12 cellular contexts compared by ENCODE assay signal in the genomic region with DNA sequence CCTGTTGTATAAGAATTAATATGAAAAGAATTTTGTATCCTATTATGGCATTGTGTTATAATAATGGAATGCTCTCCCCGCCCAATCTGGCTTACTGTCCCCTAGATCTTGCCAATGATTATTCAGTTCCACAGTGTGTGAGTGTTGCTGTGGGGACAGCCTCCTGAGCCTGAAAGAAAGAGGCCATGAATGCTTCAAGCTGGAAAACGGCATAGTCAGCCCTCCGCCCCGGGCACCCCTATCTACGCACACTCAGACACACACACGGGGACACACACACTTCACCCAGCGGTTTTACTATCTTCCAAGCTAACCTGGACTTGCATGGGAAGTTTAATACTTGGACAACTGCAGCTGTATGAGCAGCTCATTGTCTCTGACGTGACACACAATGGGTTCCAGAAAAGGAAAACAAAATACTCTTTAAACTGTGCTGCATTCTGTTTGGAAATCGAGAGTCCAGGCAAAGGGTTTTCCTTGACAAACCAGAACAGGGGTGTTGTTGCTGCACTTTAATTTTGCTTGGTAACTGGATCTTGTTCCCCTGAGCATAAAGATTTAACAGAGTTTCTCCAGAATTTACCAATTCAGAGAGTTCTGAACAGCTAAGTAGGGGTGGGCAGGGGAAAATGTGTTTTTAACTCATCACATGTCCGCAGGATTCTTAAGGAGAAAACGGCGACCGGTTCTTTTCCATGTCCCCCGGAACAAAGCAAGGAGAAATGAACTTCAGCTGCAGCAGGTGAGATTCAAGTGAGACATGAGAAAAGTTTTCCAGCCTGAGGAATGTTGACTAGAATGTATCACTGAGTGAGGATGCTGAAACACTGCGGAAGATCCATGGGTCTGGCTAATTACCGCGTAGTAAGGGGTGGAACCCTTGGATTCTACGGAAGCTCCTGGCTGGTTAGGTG.
DNase-seq lines count a peak whose midpoint lies in the region; ATAC-seq and TF ChIP-seq lines count a peak whose summit lies in the region.
"Had no signal": no experiment of that assay in that cellular context is flagged by ENCODE, and none has a peak within 500 bp of the region (broad histone marks: within the 10 kb centered on the region; RNA-seq: fewer than 3 reads in every experiment).

No MANE protein-coding gene starts in this region.

- peaks cover 43 to 58% of the 10 kb centered on the region in 2 donors for H3K4me1 ChIP-seq in thoracic aorta (ENCODE audit: control insufficient read depth in 1 of 2, low read depth in 2 of 2)

- peak; percentile 45 for ATAC-seq in Right ventricle myocardium superior (ENCODE audit: poor library complexity)
- peak; percentile 27 for ATAC-seq in thoracic aorta (ENCODE audit: insufficient number of reproducible peaks, low FRiP score, low read depth)
- ATAC-seq in activated naive CD8-positive, alpha-beta T cell treated with anti-CD3 and anti-CD28 coated beads, Interleukin-2, amount 50 U/mL, for 24 hours, result no peak
- no peak for ATAC-seq in GM19452 (IDR thresholded peaks at IDR 0.05; ENCODE audit: unreplicated experiment)

- no peak overlapping the region for H3K4me3 Mint-ChIP-seq in neural crest cell
- H3K4me3 Mint-ChIP-seq in activated naive CD8-positive, alpha-beta T cell treated with anti-CD3 and anti-CD28 coated beads, Interleukin-2, amount 50 U/mL, for 24 hours, result no peak overlapping the region
- no peak overlapping the region for H3K4me3 Mint-ChIP-seq in activated naive CD4-positive, alpha-beta T cell treated with anti-CD3 and anti-CD28 coated beads, Interleukin-2, amount 10 ng/mL, durations not matched to agents 7 days and 5 days

- peak overlapping the region; percentile 39 for H3K4me3 ChIP-seq in thoracic aorta
- H3K4me3 ChIP-seq: cardiac muscle cell, hepatocyte had no signal

- TF ChIP-seq CTCF in neural crest cell (conservative IDR thresholded peaks at IDR 0.05) (no peak), thoracic aorta (IDR thresholded peaks at IDR 0.05) (no peak)

- no peaks in the 10 kb centered on the region for H3K9me3 ChIP-seq in thoracic aorta
- H3K9me3 ChIP-seq: neutrophil had no signal

- no peaks in the 10 kb centered on the region for H3K9me3 Mint-ChIP-seq in neural crest cell
- no peaks in the 10 kb centered on the region for H3K9me3 Mint-ChIP-seq in activated naive CD8-positive, alpha-beta T cell treated with anti-CD3 and anti-CD28 coated beads, Interleukin-2, amount 50 U/mL, for 24 hours
- H3K9me3 Mint-ChIP-seq in activated naive CD4-positive, alpha-beta T cell treated with anti-CD3 and anti-CD28 coated beads, Interleukin-2, amount 10 ng/mL, durations not matched to agents 7 days and 5 days, result no peaks in the 10 kb centered on the region

- peak overlapping the region; percentile 78 for H3K27ac Mint-ChIP-seq in neural crest cell (ENCODE audit: unreplicated experiment)
- no peak overlapping the region for H3K27ac Mint-ChIP-seq in activated naive CD8-positive, alpha-beta T cell treated with anti-CD3 and anti-CD28 coated beads, Interleukin-2, amount 50 U/mL, for 24 hours
- no peak overlapping the region for H3K27ac Mint-ChIP-seq in activated naive CD4-positive, alpha-beta T cell treated with anti-CD3 and anti-CD28 coated beads, Interleukin-2, amount 10 ng/mL, durations not matched to agents 7 days and 5 days

- CTCF ChIA-PET in activated naive CD4-positive, alpha-beta T cell treated with anti-CD3 and anti-CD28 coated beads, Interleukin-2, amount 10 ng/mL, durations not matched to agents 7 days and 5 days (lab: Charles Lee), result interaction anchor here (0.6 kb wide), 2 partner anchors 105 to 489 kb away, joined by 3 read pairs; no protein-coding TSS in a partner anchor

- no peaks in the 10 kb centered on the region for H3K27me3 ChIP-seq in thoracic aorta (replicated peaks; ENCODE audit: insufficient read depth)
- H3K27me3 ChIP-seq: cardiac muscle cell, hepatocyte had no signal

- H3K36me3 ChIP-seq in thoracic aorta, result no peaks in the 10 kb centered on the region
- H3K36me3 ChIP-seq: cardiac muscle cell, neutrophil had no signal

- DNase-seq in anterior cingulate cortex (lab: John Stamatoyannopoulos, UW) (peak in 50 of 58 donors; percentile 7 to 87 (median 43)), Right ventricle myocardium superior (peak; percentile 58), neural crest cell (ENCODE audit: low read depth, low spot score) (no peak), thoracic aorta (ENCODE audit: low spot score) (peak; percentile 40), NCI-H187 treated with DMSO at 0.1 percent for 48 hours (lab: John Stamatoyannopoulos, UW) (no peak)
- DNase-seq in activated naive CD8-positive, alpha-beta T cell treated with anti-CD3 and anti-CD28 coated beads, Interleukin-2, amount 50 U/mL, for 24 hours, result no peak
- no peak for DNase-seq in activated naive CD4-positive, alpha-beta T cell treated with anti-CD3 and anti-CD28 coated beads, Interleukin-2, amount 10 ng/mL, durations not matched to agents 7 days and 5 days
- DNase-seq: NCI-H1417 had no signal

- no peaks in the 10 kb centered on the region for H3K36me3 Mint-ChIP-seq in neural crest cell (ENCODE audit: low read depth)
- no peaks in the 10 kb centered on the region for H3K36me3 Mint-ChIP-seq in activated naive CD8-positive, alpha-beta T cell treated with anti-CD3 and anti-CD28 coated beads, Interleukin-2, amount 50 U/mL, for 24 hours (ENCODE audit: low read depth)
- H3K36me3 Mint-ChIP-seq in activated naive CD4-positive, alpha-beta T cell treated with anti-CD3 and anti-CD28 coated beads, Interleukin-2, amount 10 ng/mL, durations not matched to agents 7 days and 5 days, result peaks cover 2% of the 10 kb centered on the region

- peaks cover 57% of the 10 kb centered on the region for H3K4me1 Mint-ChIP-seq in neural crest cell
- H3K4me1 Mint-ChIP-seq in activated naive CD8-positive, alpha-beta T cell treated with anti-CD3 and anti-CD28 coated beads, Interleukin-2, amount 50 U/mL, for 24 hours, result peaks cover 38% of the 10 kb centered on the region
- H3K4me1 Mint-ChIP-seq in activated naive CD4-positive, alpha-beta T cell treated with anti-CD3 and anti-CD28 coated beads, Interleukin-2, amount 10 ng/mL, durations not matched to agents 7 days and 5 days, result peaks cover 45% of the 10 kb centered on the region

- H3K27me3 Mint-ChIP-seq in neural crest cell (ENCODE audit: low read depth), result peaks cover 2% of the 10 kb centered on the region
- no peaks in the 10 kb centered on the region for H3K27me3 Mint-ChIP-seq in activated naive CD8-positive, alpha-beta T cell treated with anti-CD3 and anti-CD28 coated beads, Interleukin-2, amount 50 U/mL, for 24 hours
- no peaks in the 10 kb centered on the region for H3K27me3 Mint-ChIP-seq in activated naive CD4-positive, alpha-beta T cell treated with anti-CD3 and anti-CD28 coated beads, Interleukin-2, amount 10 ng/mL, durations not matched to agents 7 days and 5 days

- intact Hi-C loops in Right ventricle myocardium superior (cut with DNase I), result no loop called here

- H3K27ac ChIP-seq in thoracic aorta, result peak overlapping the region; percentile 89 to 94
- H3K27ac ChIP-seq: cardiac muscle cell, hepatocyte, neutrophil had no signal

Comparison
In these comparisons a context has a peak if more than half of its experiments do, and no peak if none do; other contexts are left out.
1. DNase-seq: peak in anterior cingulate cortex (50 of 58), Right ventricle myocardium superior (single experiment) and thoracic aorta (single experiment); none in neural crest cell (single experiment), NCI-H187 treated with DMSO at 0.1 percent for 48 hours (single experiment), activated naive CD8-positive, alpha-beta T cell treated with anti-CD3 and anti-CD28 coated beads, Interleukin-2, amount 50 U/mL, for 24 hours (single experiment) and activated naive CD4-positive, alpha-beta T cell treated with anti-CD3 and anti-CD28 coated beads, Interleukin-2, amount 10 ng/mL, durations not matched to agents 7 days and 5 days (single experiment).
2. ATAC-seq: peak in Right ventricle myocardium superior (single experiment) and thoracic aorta (single experiment); none in activated naive CD8-positive, alpha-beta T cell treated with anti-CD3 and anti-CD28 coated beads, Interleukin-2, amount 50 U/mL, for 24 hours (single experiment) and GM19452 (single experiment).